Comparison of ENCODE assay signal across 1 cellular context in the genomic region with DNA sequence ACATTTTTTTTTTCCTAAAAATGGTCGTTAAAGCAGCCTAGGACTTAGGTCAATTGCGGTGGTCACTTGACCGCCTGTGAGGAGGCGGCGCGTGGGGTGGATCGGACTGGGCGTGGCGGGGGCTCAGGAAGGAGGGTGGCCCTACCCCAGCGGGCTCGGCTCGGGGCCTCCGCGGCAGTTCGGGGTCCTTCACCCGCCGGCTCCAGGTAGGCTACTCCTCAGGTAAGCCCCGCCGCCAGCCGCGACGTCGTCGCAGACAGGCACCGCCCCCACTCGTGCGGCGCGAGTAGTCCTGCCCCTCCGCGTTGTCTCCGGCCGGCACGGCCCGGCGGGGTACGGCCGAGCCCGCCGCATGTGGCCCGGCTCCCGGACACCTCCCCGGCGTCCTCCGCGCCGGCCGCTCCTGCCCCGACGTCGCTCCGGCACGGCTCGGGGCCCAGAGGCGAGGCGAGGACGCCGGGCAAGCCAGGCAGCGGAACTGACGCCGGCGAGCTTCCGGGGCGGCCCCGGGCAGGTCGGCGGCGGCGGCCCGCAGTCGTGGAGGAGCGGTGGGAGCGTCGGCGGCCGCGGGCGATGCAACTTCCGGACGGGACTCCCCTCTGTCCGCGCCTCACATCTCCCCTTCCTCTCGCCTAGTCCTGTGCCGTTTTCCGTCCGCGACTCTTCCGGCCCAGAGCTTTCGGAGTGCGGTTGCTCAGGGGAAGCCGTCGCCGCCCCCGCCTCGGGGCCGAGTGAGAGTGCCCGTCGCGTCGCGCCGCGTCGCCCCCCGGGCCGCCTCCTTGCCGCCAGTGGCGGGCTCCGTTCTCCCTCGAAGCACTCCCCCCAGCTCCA.
TF ChIP-seq lines count a peak whose summit lies in the region.

TSS of gene AGO3 (plus strand) at position 513 of the 831 bp plus-strand sequence. CDS start 322 bp downstream, outside the sequence.

TF ChIP-seq in WTC11, 78 proteins besides CTCF, POLR2A, EP300 and RAD21 (continued from another document and continues in another):
- TF ChIP-seq, protein P1, sequence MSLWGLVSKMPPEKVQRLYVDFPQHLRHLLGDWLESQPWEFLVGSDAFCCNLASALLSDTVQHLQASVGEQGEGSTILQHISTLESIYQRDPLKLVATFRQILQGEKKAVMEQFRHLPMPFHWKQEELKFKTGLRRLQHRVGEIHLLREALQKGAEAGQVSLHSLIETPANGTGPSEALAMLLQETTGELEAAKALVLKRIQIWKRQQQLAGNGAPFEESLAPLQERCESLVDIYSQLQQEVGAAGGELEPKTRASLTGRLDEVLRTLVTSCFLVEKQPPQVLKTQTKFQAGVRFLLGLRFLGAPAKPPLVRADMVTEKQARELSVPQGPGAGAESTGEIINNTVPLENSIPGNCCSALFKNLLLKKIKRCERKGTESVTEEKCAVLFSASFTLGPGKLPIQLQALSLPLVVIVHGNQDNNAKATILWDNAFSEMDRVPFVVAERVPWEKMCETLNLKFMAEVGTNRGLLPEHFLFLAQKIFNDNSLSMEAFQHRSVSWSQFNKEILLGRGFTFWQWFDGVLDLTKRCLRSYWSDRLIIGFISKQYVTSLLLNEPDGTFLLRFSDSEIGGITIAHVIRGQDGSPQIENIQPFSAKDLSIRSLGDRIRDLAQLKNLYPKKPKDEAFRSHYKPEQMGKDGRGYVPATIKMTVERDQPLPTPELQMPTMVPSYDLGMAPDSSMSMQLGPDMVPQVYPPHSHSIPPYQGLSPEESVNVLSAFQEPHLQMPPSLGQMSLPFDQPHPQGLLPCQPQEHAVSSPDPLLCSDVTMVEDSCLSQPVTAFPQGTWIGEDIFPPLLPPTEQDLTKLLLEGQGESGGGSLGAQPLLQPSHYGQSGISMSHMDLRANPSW (CRISPR knock-in tag; conservative IDR thresholded peaks at IDR 0.05; ENCODE audit: low read depth), result no peak
- TF ChIP-seq, protein P2, sequence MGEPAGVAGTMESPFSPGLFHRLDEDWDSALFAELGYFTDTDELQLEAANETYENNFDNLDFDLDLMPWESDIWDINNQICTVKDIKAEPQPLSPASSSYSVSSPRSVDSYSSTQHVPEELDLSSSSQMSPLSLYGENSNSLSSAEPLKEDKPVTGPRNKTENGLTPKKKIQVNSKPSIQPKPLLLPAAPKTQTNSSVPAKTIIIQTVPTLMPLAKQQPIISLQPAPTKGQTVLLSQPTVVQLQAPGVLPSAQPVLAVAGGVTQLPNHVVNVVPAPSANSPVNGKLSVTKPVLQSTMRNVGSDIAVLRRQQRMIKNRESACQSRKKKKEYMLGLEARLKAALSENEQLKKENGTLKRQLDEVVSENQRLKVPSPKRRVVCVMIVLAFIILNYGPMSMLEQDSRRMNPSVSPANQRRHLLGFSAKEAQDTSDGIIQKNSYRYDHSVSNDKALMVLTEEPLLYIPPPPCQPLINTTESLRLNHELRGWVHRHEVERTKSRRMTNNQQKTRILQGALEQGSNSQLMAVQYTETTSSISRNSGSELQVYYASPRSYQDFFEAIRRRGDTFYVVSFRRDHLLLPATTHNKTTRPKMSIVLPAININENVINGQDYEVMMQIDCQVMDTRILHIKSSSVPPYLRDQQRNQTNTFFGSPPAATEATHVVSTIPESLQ (CRISPR knock-in tag; IDR thresholded peaks at IDR 0.05), result no peak
- TF ChIP-seq MAX (CRISPR knock-in tag; IDR thresholded peaks at IDR 0.05) (peak; percentile 28), GABPB1 (CRISPR knock-in tag; IDR thresholded peaks at IDR 0.05) (peak; percentile 93), AR (CRISPR knock-in tag; IDR thresholded peaks at IDR 0.05) (peak; percentile 76; the same call in 1 of the 2 replicates), ZNF423 (CRISPR knock-in tag; IDR thresholded peaks at IDR 0.05) (peak; percentile 9; the same call in 1 of the 2 replicates), ERG (CRISPR knock-in tag; IDR thresholded peaks at IDR 0.05) (peak; percentile 50; the same call in 1 of the 2 replicates), ZNF671 (CRISPR knock-in tag; IDR thresholded peaks at IDR 0.05) (0 out of 2 replicates have a peak, but pooled peaks have one; percentile 67), ZNF317 (CRISPR knock-in tag; IDR thresholded peaks at IDR 0.05; ENCODE audit: borderline replicate concordance, low read depth) (no peak), PRRX2 (CRISPR knock-in tag; IDR thresholded peaks at IDR 0.05) (peak; percentile 88), GRHL2 (CRISPR knock-in tag; IDR thresholded peaks at IDR 0.05; ENCODE audit: insufficient replicate concordance, severe bottlenecking) (no peak), HMGA2 (CRISPR knock-in tag; IDR thresholded peaks at IDR 0.05) (no peak), SOX15 (CRISPR knock-in tag; IDR thresholded peaks at IDR 0.05) (no peak), TCF7 (CRISPR knock-in tag; IDR thresholded peaks at IDR 0.05; ENCODE audit: low read depth) (0 out of 2 replicates have a peak, but pooled peaks have one; percentile 15), ZNF532 (CRISPR knock-in tag; IDR thresholded peaks at IDR 0.05; ENCODE audit: borderline replicate concordance) (peak; percentile 66; the same call in 1 of the 2 replicates), NFATC4 (CRISPR knock-in tag; IDR thresholded peaks at IDR 0.05) (peak; percentile 35; the same call in 1 of the 2 replicates), ARID4B (CRISPR knock-in tag; IDR thresholded peaks at IDR 0.05; ENCODE audit: borderline replicate concordance) (peak; percentile 6; the same call in 1 of the 2 replicates), ETV6 (CRISPR knock-in tag; IDR thresholded peaks at IDR 0.05) (no peak), MYBL2 (CRISPR knock-in tag; IDR thresholded peaks at IDR 0.05) (no peak), KAT7 (CRISPR knock-in tag; IDR thresholded peaks at IDR 0.05; ENCODE audit: borderline replicate concordance) (peak; percentile 83; the same call in 1 of the 2 replicates), IRF2 (CRISPR knock-in tag; IDR thresholded peaks at IDR 0.05; ENCODE audit: borderline replicate concordance, low read depth) (no peak), NR1H2 (CRISPR knock-in tag; IDR thresholded peaks at IDR 0.05) (no peak), ZNF232 (CRISPR knock-in tag; IDR thresholded peaks at IDR 0.05) (peak; percentile 65; the same call in 1 of the 2 replicates)
- TF ChIP-seq, protein P3, sequence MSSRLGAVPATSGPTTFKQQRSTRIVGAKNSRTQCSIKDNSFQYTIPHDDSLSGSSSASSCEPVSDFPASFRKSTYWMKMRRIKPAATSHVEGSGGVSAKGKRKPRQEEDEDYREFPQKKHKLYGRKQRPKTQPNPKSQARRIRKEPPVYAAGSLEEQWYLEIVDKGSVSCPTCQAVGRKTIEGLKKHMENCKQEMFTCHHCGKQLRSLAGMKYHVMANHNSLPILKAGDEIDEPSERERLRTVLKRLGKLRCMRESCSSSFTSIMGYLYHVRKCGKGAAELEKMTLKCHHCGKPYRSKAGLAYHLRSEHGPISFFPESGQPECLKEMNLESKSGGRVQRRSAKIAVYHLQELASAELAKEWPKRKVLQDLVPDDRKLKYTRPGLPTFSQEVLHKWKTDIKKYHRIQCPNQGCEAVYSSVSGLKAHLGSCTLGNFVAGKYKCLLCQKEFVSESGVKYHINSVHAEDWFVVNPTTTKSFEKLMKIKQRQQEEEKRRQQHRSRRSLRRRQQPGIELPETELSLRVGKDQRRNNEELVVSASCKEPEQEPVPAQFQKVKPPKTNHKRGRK (CRISPR knock-in tag; IDR thresholded peaks at IDR 0.05; ENCODE audit: borderline replicate concordance), result no peak
- TF ChIP-seq, protein P4, sequence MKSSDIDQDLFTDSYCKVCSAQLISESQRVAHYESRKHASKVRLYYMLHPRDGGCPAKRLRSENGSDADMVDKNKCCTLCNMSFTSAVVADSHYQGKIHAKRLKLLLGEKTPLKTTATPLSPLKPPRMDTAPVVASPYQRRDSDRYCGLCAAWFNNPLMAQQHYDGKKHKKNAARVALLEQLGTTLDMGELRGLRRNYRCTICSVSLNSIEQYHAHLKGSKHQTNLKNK (CRISPR knock-in tag; IDR thresholded peaks at IDR 0.05), result peak; percentile 77
- TF ChIP-seq, protein P5, sequence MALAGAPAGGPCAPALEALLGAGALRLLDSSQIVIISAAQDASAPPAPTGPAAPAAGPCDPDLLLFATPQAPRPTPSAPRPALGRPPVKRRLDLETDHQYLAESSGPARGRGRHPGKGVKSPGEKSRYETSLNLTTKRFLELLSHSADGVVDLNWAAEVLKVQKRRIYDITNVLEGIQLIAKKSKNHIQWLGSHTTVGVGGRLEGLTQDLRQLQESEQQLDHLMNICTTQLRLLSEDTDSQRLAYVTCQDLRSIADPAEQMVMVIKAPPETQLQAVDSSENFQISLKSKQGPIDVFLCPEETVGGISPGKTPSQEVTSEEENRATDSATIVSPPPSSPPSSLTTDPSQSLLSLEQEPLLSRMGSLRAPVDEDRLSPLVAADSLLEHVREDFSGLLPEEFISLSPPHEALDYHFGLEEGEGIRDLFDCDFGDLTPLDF (CRISPR knock-in tag; IDR thresholded peaks at IDR 0.05), result no peak; the same call in 1 of the 2 replicates
